ENCODE assay signal across 1 cellular context in the genomic region with DNA sequence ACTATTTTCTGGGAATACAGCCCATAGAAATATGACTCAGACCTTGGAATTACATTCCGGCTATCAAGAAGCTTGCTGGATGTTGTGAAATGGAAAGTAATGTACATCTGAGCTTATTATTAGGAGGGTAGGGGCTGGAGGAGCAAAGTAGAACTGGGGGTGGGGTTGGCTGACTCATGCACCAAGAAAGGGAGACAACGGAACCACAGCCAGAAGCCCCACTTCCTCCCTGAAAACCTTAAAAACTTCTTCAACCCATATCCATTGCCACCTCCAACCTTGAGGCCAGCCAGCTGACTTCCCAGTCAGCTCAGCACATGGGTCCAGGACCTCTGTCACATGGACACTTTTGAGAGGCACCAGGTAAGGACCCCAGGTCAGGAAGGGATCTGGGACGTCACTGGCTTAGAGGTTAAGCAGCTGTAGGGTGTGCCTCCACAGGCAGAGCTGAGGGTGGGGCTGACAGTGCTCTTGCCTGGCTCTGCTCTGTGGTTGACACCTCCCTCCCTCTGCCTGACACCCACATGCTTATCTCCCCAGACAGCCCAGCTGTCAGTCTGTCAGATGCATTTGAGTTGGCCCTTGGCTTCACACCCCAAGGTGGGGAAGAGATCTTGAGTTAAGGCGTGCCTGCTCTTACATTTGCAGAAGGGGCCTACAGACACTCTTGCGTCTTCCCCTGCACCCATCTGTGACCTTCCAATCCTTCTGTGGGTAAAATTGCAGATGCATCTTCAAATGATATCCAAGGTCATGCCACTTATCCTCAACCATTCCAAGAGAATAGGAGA.
A peak's percentile ranks its signal among the peaks of the same experiment; 100 is the strongest.
TF ChIP-seq lines count a peak whose summit lies in the region.

No MANE protein-coding gene starts in this region.

TF ChIP-seq in endothelial cell of umbilical vein, 7 proteins besides CTCF, POLR2A, EP300 and RAD21:
- TF ChIP-seq JUN (IDR thresholded peaks at IDR 0.05; ENCODE audit: borderline replicate concordance, insufficient read depth, insufficient read length, low read depth) (peak; percentile 25), FOS (IDR thresholded peaks at IDR 0.05; ENCODE audit: borderline replicate concordance, insufficient read depth, low read length) (peak; percentile 58), GATA2 (IDR thresholded peaks at IDR 0.05; ENCODE audit: insufficient read depth, insufficient read length, low read depth, low read length) (no peak), MAX (IDR thresholded peaks at IDR 0.05; ENCODE audit: insufficient read depth, insufficient read length) (no peak)
